ENCODE assay signal across 22 cellular contexts in the genomic region with DNA sequence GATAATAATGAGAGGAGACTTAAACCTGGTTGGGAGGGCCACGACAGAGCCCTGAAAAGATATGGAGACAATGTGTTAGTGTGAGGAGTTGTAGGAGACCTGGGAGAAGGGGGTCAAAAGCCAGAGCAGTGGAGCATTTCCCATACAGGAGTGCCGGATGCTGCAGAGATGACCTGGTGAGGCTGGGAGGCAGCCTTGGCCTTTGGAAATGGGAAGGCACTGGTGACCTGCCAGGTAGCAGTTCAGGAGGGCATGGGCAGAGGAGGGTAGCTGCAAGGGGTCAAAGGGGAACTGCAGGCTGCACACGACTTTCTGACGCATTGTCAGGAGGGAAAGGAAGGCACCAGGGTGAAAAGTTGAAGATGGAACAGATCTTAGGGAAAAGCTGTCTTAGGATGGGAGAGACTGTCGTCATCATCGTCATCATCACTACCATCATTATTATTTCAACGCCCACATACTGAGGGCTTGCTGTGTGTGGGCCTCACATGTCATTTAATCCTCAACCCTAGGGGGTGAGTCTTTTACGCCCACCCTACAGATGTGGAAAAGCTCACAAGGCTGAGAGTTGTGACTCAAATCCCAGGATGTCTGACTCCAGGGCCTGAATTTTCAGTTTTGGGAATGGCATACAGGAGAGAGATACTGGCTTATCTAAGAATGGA. TPM values are rescaled to one million over a fixed set of nuclear protein-coding genes. Genes with fewer than 3 reads are reported as not detected.
DNase-seq lines count a peak whose midpoint lies in the region; ATAC-seq and TF ChIP-seq lines count a peak whose summit lies in the region.
"Had no signal": no experiment of that assay in that cellular context is flagged by ENCODE, and none has a peak within 500 bp of the region (broad histone marks: within the 10 kb centered on the region; RNA-seq: fewer than 3 reads in every experiment).

No MANE protein-coding gene starts in this region.

- in situ Hi-C loops in mammary epithelial cell (cut with MboI; ENCODE audit: low sequenced_read_pairs in 2 of 2), result no loop called here

- H3K27me3 Mint-ChIP-seq in MCF 10A (ENCODE audit: insufficient read depth, unreplicated experiment), result no peaks in the 10 kb centered on the region
- H3K27me3 Mint-ChIP-seq: central memory CD8-positive, alpha-beta T cell had no signal

- no peaks in the 10 kb centered on the region for H4K20me1 ChIP-seq in mammary epithelial cell (ENCODE audit: insufficient read depth, low read length)

- no peaks in the 10 kb centered on the region for H3K27me3 ChIP-seq in mammary epithelial cell (ENCODE audit: insufficient read depth, low read length)
- H3K27me3 ChIP-seq: BLaER1 treated with 17β-estradiol and CSF1 and Interleukin-3, amounts not matched to agents 10 nM and 100 nM; neutrophil; suprapubic skin; vagina had no signal

- DNase-seq in MCF 10A (ENCODE audit: unreplicated experiment) (no peak), mammary epithelial cell (no peak), foreskin fibroblast (peak; percentile 26 to 38), iPS-NIHi7 (ENCODE audit: extremely low spot score) (no peak)
- DNase-seq: activated CD4-positive, alpha-beta T cell treated with anti-CD3 and anti-CD28 coated beads for 48 hours; activated CD8-positive, alpha-beta memory T cell treated with anti-CD3 and anti-CD28 coated beads, Interleukin-2, amount 50 U/mL, for 48 hours; activated effector memory CD4-positive, alpha-beta T cell treated with Interleukin-2 at 50 U/mL for 16 hours; amniotic stem cell; left colon; NCI-H1105; NCI-H2107; NCI-H524 treated with DMSO at 0.1 percent for 48 hours; stimulated activated CD4-positive, alpha-beta T cell treated with anti-CD3 and anti-CD28 coated beads, Interleukin-15, amount 100 ng/mL, for 24 hours had no signal

- intact Hi-C loops in MCF 10A (cut with micrococcal nuclease), result no loop called here
- intact Hi-C loops in mammary epithelial cell (cut with micrococcal nuclease), result no loop called here

- no peak overlapping the region for H3K9ac ChIP-seq in mammary epithelial cell (ENCODE audit: insufficient read depth, low read length)
- H3K9ac ChIP-seq: BLaER1 treated with 17β-estradiol and CSF1 and Interleukin-3, amounts not matched to agents 10 nM and 100 nM had no signal

- no peak overlapping the region for H3K4me2 ChIP-seq in mammary epithelial cell (ENCODE audit: insufficient read depth, low read depth, low read length)
- H3K4me2 ChIP-seq: A549; BLaER1 treated with 17β-estradiol and CSF1 and Interleukin-3, amounts not matched to agents 10 nM and 100 nM had no signal

- peaks cover 10% of the 10 kb centered on the region for H3K36me3 ChIP-seq in mammary epithelial cell (ENCODE audit: insufficient read depth, low read length)
- H3K36me3 ChIP-seq: suprapubic skin, vagina had no signal

- dilution Hi-C loops in mammary epithelial cell (cut with HindIII; ENCODE audit: low sequenced_read_pairs), result no loop called here

- peak overlapping the region; percentile 11 for H3K27ac Mint-ChIP-seq in MCF 10A (ENCODE audit: low read depth, unreplicated experiment)

- CTCF ChIA-PET in MCF 10A (lab: Yijun Ruan, JAX), result interaction anchor here (0.7 to 11.4 kb wide), 20 partner anchors 9 to 658 kb away, joined by 3 to 123 read pairs (median 4); a partner anchor contains a TSS
- CTCF ChIA-PET in mammary epithelial cell (lab: Charles Lee; ENCODE audit: low non-redundant PET), result no interaction called here

- no peaks in the 10 kb centered on the region for H3K9me3 Mint-ChIP-seq in MCF 10A (ENCODE audit: unreplicated experiment)
- H3K9me3 Mint-ChIP-seq: central memory CD8-positive, alpha-beta T cell had no signal

- POLR2A ChIA-PET in MCF 10A (lab: Yijun Ruan, JAX), result interaction anchor here (1.4 to 1.5 kb wide), 2 partner anchors 11 to 207 kb away, joined by 4 read pairs; no protein-coding TSS in a partner anchor

- no peak overlapping the region for H2AFZ ChIP-seq in mammary epithelial cell (ENCODE audit: low read depth, low read length)

- no peak for ATAC-seq in HG03442 (IDR thresholded peaks at IDR 0.05; ENCODE audit: unreplicated experiment)
- ATAC-seq: esophagus mucosa, left colon had no signal

- H3K4me3 ChIP-seq in mammary epithelial cell (replicated peaks in 1 of 3; ENCODE audit: insufficient read depth in 1 of 3, low read depth in 2 of 3, low read length in 3 of 3) (no peak overlapping the region), foreskin fibroblast (ENCODE audit: low read depth in 1 of 2, low read length in 2 of 2) (no peak overlapping the region)
- H3K4me3 ChIP-seq: A549; BLaER1 treated with 17β-estradiol and CSF1 and Interleukin-3, amounts not matched to agents 10 nM and 100 nM; suprapubic skin; vagina had no signal

- peaks cover 33% of the 10 kb centered on the region for H3K36me3 Mint-ChIP-seq in MCF 10A (ENCODE audit: insufficient read depth, unreplicated experiment)

- WGBS in mammary epithelial cell (ENCODE audit: low coverage, missing lambda C conversion rate), result 92% methylated on average over 8 of the region's 8 CpGs

- peaks cover 6% of the 10 kb centered on the region for H3K4me1 ChIP-seq in mammary epithelial cell (ENCODE audit: insufficient read depth, low read length)
- H3K4me1 ChIP-seq: suprapubic skin, vagina had no signal

- BruUV-seq in MCF 10A (replicated peaks; lab: Mats Ljungman, UMichigan) (no TSS peak), mammary epithelial cell (replicated peaks; lab: Mats Ljungman, UMichigan) (no TSS peak)

- H3K27ac ChIP-seq in mammary epithelial cell (ENCODE audit: insufficient read depth, low read depth, low read length) (no peak overlapping the region), temporal lobe (ENCODE audit: low read depth, low read length) (peak overlapping the region; percentile 47)
- H3K27ac ChIP-seq: A549; BLaER1 treated with 17β-estradiol and CSF1 and Interleukin-3, amounts not matched to agents 10 nM and 100 nM; suprapubic skin; vagina had no signal

- H3K79me2 ChIP-seq in mammary epithelial cell (ENCODE audit: insufficient read depth, low read length), result no peaks in the 10 kb centered on the region

- TF ChIP-seq CTCF in MCF 10A (IDR thresholded peaks at IDR 0.05; ENCODE audit: unreplicated experiment) (no peak), mammary epithelial cell (conservative IDR thresholded peaks at IDR 0.05 in 1 of 2, IDR thresholded peaks at IDR 0.05 in 1 of 2; ENCODE audit: extremely low read depth in 1 of 2, insufficient read depth in 1 of 2, low read depth in 1 of 2, low read length in 2 of 2) (no peak), foreskin fibroblast (IDR thresholded peaks at IDR 0.05; ENCODE audit: low read depth, low read length) (no peak)

- H3K4me1 Mint-ChIP-seq in MCF 10A (ENCODE audit: insufficient read depth, unreplicated experiment), result peaks cover 4% of the 10 kb centered on the region

- no peaks in the 10 kb centered on the region for H3K9me3 ChIP-seq in mammary epithelial cell (replicated peaks; ENCODE audit: insufficient read depth, low read length)
- H3K9me3 ChIP-seq: A549; BLaER1 treated with 17β-estradiol and CSF1 and Interleukin-3, amounts not matched to agents 10 nM and 100 nM; neutrophil; suprapubic skin; vagina had no signal

- no peak overlapping the region for H3K4me3 Mint-ChIP-seq in MCF 10A (ENCODE audit: unreplicated experiment)
- H3K4me3 Mint-ChIP-seq: central memory CD8-positive, alpha-beta T cell had no signal

RNA-seq across cellular contexts. Expression of a gene that starts 13.3 kb away (rescaled TPM):
- total RNA-seq in MCF 10A (2022) (19.8 and 22.8 TPM in 2 replicates), mammary epithelial cell (10 to 100 TPM in 1 of 2 donors, 1 to 10 TPM in 1; 6.0 to 10.0 TPM), temporal lobe (4.7 TPM)
- 6.0 TPM for polyA plus RNA-seq in mammary epithelial cell
- 18.6 TPM for polyA minus RNA-seq in mammary epithelial cell

RNA-seq across cellular contexts. Expression of a gene that starts 17.5 kb away (rescaled TPM):
- total RNA-seq in MCF 10A (2022) (21.2 and 22.1 TPM in 2 replicates), mammary epithelial cell (10 to 100 TPM; 23.7 to 32.0 TPM), temporal lobe (3.7 TPM)
- 12.3 TPM for polyA plus RNA-seq in mammary epithelial cell
- polyA minus RNA-seq in mammary epithelial cell, result 17.2 TPM

RNA-seq across cellular contexts. Expression of a gene that starts 31.9 kb away (rescaled TPM):
- total RNA-seq in MCF 10A (2022) (12.5 and 13.3 TPM in 2 replicates), mammary epithelial cell (10 to 100 TPM in 1 of 2 donors, 1 to 10 TPM in 1; 5.7 to 12.1 TPM), temporal lobe (4.9 TPM)
- polyA plus RNA-seq in mammary epithelial cell, result 11.0 TPM
- polyA minus RNA-seq in mammary epithelial cell, result 14.6 TPM

RNA-seq across cellular contexts. Expression of a gene that starts 32.1 kb away (rescaled TPM):
- total RNA-seq in MCF 10A (2022) (83.5 and 85.6 TPM in 2 replicates), mammary epithelial cell (10 to 100 TPM; 57.7 to 61.5 TPM), temporal lobe (38.6 TPM)
- polyA plus RNA-seq in mammary epithelial cell, result 84.5 TPM
- 163 TPM for polyA minus RNA-seq in mammary epithelial cell

RNA-seq across cellular contexts. Expression of a gene that starts 49.9 kb away (rescaled TPM):
- 203 and 228 TPM in 2 replicates for total RNA-seq in MCF 10A (2022)
- 100 to 1,000 TPM in 1 of 2 donors, 10 to 100 TPM in 1; 52.0 to 178 TPM for total RNA-seq in mammary epithelial cell
- 128 TPM for polyA plus RNA-seq in mammary epithelial cell
- polyA minus RNA-seq in mammary epithelial cell, result 507 TPM
- 25.8 TPM for total RNA-seq in temporal lobe

Comparison
In these comparisons a context has a peak if more than half of its experiments do, and no peak if none do; other contexts are left out.
1. DNase-seq: peak in foreskin fibroblast (2 of 2); none in MCF 10A (single experiment), mammary epithelial cell (single experiment) and iPS-NIHi7 (single experiment).